ENCODE assay signal across 28 cellular contexts in genomic region chr7:120123528-120123927, GRCh38.
"Had no signal": no experiment of that assay in that cellular context is flagged by ENCODE, and none has a peak within 500 bp of the region (broad histone marks: within the 10 kb centered on the region; RNA-seq: fewer than 3 reads in every experiment).

No MANE protein-coding gene starts in this region.

- H3K9me3 ChIP-seq: colonic mucosa, esophagus muscularis mucosa, esophagus squamous epithelium, gastrocnemius medialis, gastroesophageal sphincter, heart left ventricle, heart right ventricle had no signal

- H3K27me3 ChIP-seq: colonic mucosa, esophagus muscularis mucosa, esophagus squamous epithelium, foreskin keratinocyte, gastrocnemius medialis, gastroesophageal sphincter, heart left ventricle, heart right ventricle had no signal

- FAIRE-seq: colon, endometrium, endothelial cell of umbilical vein, frontal cortex had no signal

- H3K4me3 ChIP-seq: colonic mucosa, coronary artery, dorsolateral prefrontal cortex, esophagus muscularis mucosa, esophagus squamous epithelium, gastrocnemius medialis, gastroesophageal sphincter, heart left ventricle, heart right ventricle had no signal

- H3K36me3 ChIP-seq: colonic mucosa, esophagus muscularis mucosa, esophagus squamous epithelium, gastrocnemius medialis, gastroesophageal sphincter, heart left ventricle, heart right ventricle had no signal

- DNase-seq: colonic mucosa; cortex of kidney; dermis blood vessel endothelial cell; dorsolateral prefrontal cortex; effector CD4-positive, alpha-beta T cell; effector CD8-positive, alpha-beta T cell; effector memory CD4-positive, alpha-beta T cell; effector memory CD8-positive, alpha-beta T cell; endodermal cell; erythroblast; esophagus squamous epithelium; foreskin fibroblast; foreskin keratinocyte; foreskin melanocyte; gastrocnemius medialis; glutamatergic neuron; head of caudate nucleus; heart left ventricle; heart right ventricle had no signal

- ATAC-seq: effector memory CD8-positive, alpha-beta T cell; esophagus mucosa; foreskin keratinocyte; gastrocnemius medialis; gastroesophageal sphincter; heart left ventricle; heart right ventricle had no signal

- H3K4me1 ChIP-seq: colonic mucosa, esophagus muscularis mucosa, esophagus squamous epithelium, foreskin keratinocyte, gastrocnemius medialis, gastroesophageal sphincter, heart left ventricle, heart right ventricle had no signal

- H3K27ac ChIP-seq: colonic mucosa, coronary artery, dorsolateral prefrontal cortex, epithelial cell of prostate, esophagus muscularis mucosa, esophagus squamous epithelium, foreskin keratinocyte, gastrocnemius medialis, gastroesophageal sphincter, heart left ventricle, heart right ventricle had no signal
